In genomic region chr14:69055973-69056372, GRCh38 we compare ENCODE assay signal across 17 cellular contexts.
DNase-seq lines count a peak whose midpoint lies in the region; ATAC-seq lines count a peak whose summit lies in the region.
"Had no signal": no experiment of that assay in that cellular context is flagged by ENCODE, and none has a peak within 500 bp of the region (broad histone marks: within the 10 kb centered on the region; RNA-seq: fewer than 3 reads in every experiment).

No MANE protein-coding gene starts in this region.

- no peaks in the 10 kb centered on the region for H3K79me2 ChIP-seq in mesendoderm (ENCODE audit: control insufficient read depth, insufficient read depth, low read length)

- H3K79me1 ChIP-seq in mesendoderm (ENCODE audit: low read length) = no peaks in the 10 kb centered on the region

- H2BK15ac ChIP-seq in mesendoderm (replicated peaks; ENCODE audit: low read depth) = no peak overlapping the region

- peaks cover 3% of the 10 kb centered on the region for H3K36me3 ChIP-seq in mesendoderm (ENCODE audit: control insufficient read depth, insufficient read depth, low read length)

- H3K27ac ChIP-seq in mesendoderm (ENCODE audit: low read depth, low read length) = no peak overlapping the region
- H3K27ac ChIP-seq: colonic mucosa, HL-60 had no signal

- H4K8ac ChIP-seq in mesendoderm (ENCODE audit: low read depth, low read length) = no peak overlapping the region

- H2AK5ac ChIP-seq in mesendoderm (ENCODE audit: low read length) = no peak overlapping the region

- H3K4me1 ChIP-seq in mesendoderm (ENCODE audit: control insufficient read depth, low read depth, low read length) = peaks cover 9% of the 10 kb centered on the region
- H3K4me1 ChIP-seq: colonic mucosa had no signal

- intact Hi-C loops in left ventricle myocardium superior (cut with micrococcal nuclease) = no loop called here

- H4K5ac ChIP-seq in mesendoderm (ENCODE audit: low read length) = no peak overlapping the region

- no peaks in the 10 kb centered on the region for H3K27me3 ChIP-seq in mesendoderm (ENCODE audit: insufficient read depth, low read length, poor library complexity)
- H3K27me3 ChIP-seq: colonic mucosa had no signal

- H3K9me3 Mint-ChIP-seq in activated naive CD4-positive, alpha-beta T cell treated with anti-CD3 and anti-CD28 coated beads, Interleukin-2, amount 50 U/mL, for 24 hours = no peaks in the 10 kb centered on the region
- H3K9me3 Mint-ChIP-seq in activated T-helper 17 cell treated with anti-CD3 and anti-CD28 coated beads, Interleukin-2, amount 50 U/mL, for 72 hours = no peaks in the 10 kb centered on the region
- H3K9me3 Mint-ChIP-seq in stimulated activated effector memory CD8-positive, alpha-beta T cell treated with anti-CD3 and anti-CD28 coated beads, Interleukin-12 subunit alpha, Interleukin-12 subunit beta, amount 100 ng/mL, for 72 hours = no peaks in the 10 kb centered on the region
- H3K9me3 Mint-ChIP-seq: CD4-positive, alpha-beta memory T cell; IgD-negative memory B cell; naive thymus-derived CD4-positive, alpha-beta T cell; stimulated activated naive B cell treated with anti-CD40 and anti-IgM and Interleukin-4, amounts not matched to agents 10 μg/mL and 1 μg/mL and 100 μg/mL, for 72 hours had no signal

- H3K23ac ChIP-seq in mesendoderm (ENCODE audit: low read length) = no peak overlapping the region

- no peak overlapping the region for H3K4me3 ChIP-seq in mesendoderm (ENCODE audit: low read length)
- H3K4me3 ChIP-seq: colonic mucosa had no signal

- peaks cover 33% of the 10 kb centered on the region for H3K4me1 Mint-ChIP-seq in activated naive CD4-positive, alpha-beta T cell treated with anti-CD3 and anti-CD28 coated beads, Interleukin-2, amount 50 U/mL, for 24 hours
- H3K4me1 Mint-ChIP-seq in activated T-helper 17 cell treated with anti-CD3 and anti-CD28 coated beads, Interleukin-2, amount 50 U/mL, for 72 hours = peaks cover 5% of the 10 kb centered on the region
- peaks cover 44% of the 10 kb centered on the region for H3K4me1 Mint-ChIP-seq in stimulated activated effector memory CD8-positive, alpha-beta T cell treated with anti-CD3 and anti-CD28 coated beads, Interleukin-12 subunit alpha, Interleukin-12 subunit beta, amount 100 ng/mL, for 72 hours

- peak overlapping the region; percentile 13 for H3K27ac Mint-ChIP-seq in activated naive CD4-positive, alpha-beta T cell treated with anti-CD3 and anti-CD28 coated beads, Interleukin-2, amount 50 U/mL, for 24 hours
- peak overlapping the region; percentile 13 for H3K27ac Mint-ChIP-seq in activated T-helper 17 cell treated with anti-CD3 and anti-CD28 coated beads, Interleukin-2, amount 50 U/mL, for 72 hours
- peak overlapping the region; percentile 83 for H3K27ac Mint-ChIP-seq in stimulated activated effector memory CD8-positive, alpha-beta T cell treated with anti-CD3 and anti-CD28 coated beads, Interleukin-12 subunit alpha, Interleukin-12 subunit beta, amount 100 ng/mL, for 72 hours
- H3K27ac Mint-ChIP-seq: IgD-negative memory B cell; stimulated activated naive B cell treated with anti-CD40 and anti-IgM and Interleukin-4, amounts not matched to agents 10 μg/mL and 1 μg/mL and 100 μg/mL, for 72 hours had no signal

- H3K56ac ChIP-seq in mesendoderm (ENCODE audit: low read length) = no peak overlapping the region

- H3K27me3 Mint-ChIP-seq in activated naive CD4-positive, alpha-beta T cell treated with anti-CD3 and anti-CD28 coated beads, Interleukin-2, amount 50 U/mL, for 24 hours = no peaks in the 10 kb centered on the region
- H3K27me3 Mint-ChIP-seq in activated T-helper 17 cell treated with anti-CD3 and anti-CD28 coated beads, Interleukin-2, amount 50 U/mL, for 72 hours = no peaks in the 10 kb centered on the region
- H3K27me3 Mint-ChIP-seq: CD4-positive, alpha-beta memory T cell; IgD-negative memory B cell; naive thymus-derived CD4-positive, alpha-beta T cell; stimulated activated naive B cell treated with anti-CD40 and anti-IgM and Interleukin-4, amounts not matched to agents 10 μg/mL and 1 μg/mL and 100 μg/mL, for 72 hours had no signal

- no peak for ATAC-seq in activated T-helper 17 cell treated with anti-CD3 and anti-CD28 coated beads, Interleukin-2, amount 50 U/mL, for 72 hours (replicated peaks)
- peak; percentile 67 for ATAC-seq in left ventricle myocardium superior
- no peak for ATAC-seq in stimulated activated effector memory CD8-positive, alpha-beta T cell treated with anti-CD3 and anti-CD28 coated beads, Interleukin-12 subunit alpha, Interleukin-12 subunit beta, amount 100 ng/mL, for 72 hours
- ATAC-seq: stimulated activated naive B cell treated with anti-CD40 and anti-IgM and Interleukin-4, amounts not matched to agents 10 μg/mL and 1 μg/mL and 100 μg/mL, for 72 hours had no signal

- no peak overlapping the region for H3K9ac ChIP-seq in mesendoderm (ENCODE audit: low read length)

- H3K36me3 Mint-ChIP-seq in activated naive CD4-positive, alpha-beta T cell treated with anti-CD3 and anti-CD28 coated beads, Interleukin-2, amount 50 U/mL, for 24 hours = peaks cover 9% of the 10 kb centered on the region
- H3K36me3 Mint-ChIP-seq in activated T-helper 17 cell treated with anti-CD3 and anti-CD28 coated beads, Interleukin-2, amount 50 U/mL, for 72 hours (ENCODE audit: low read depth) = peaks cover 87% of the 10 kb centered on the region
- peaks cover 86% of the 10 kb centered on the region for H3K36me3 Mint-ChIP-seq in stimulated activated effector memory CD8-positive, alpha-beta T cell treated with anti-CD3 and anti-CD28 coated beads, Interleukin-12 subunit alpha, Interleukin-12 subunit beta, amount 100 ng/mL, for 72 hours

- no peak for DNase-seq in activated naive CD4-positive, alpha-beta T cell treated with Interleukin-2 at 50 U/mL for 16 hours
- DNase-seq in left ventricle myocardium superior (no peak), NCI-H2081 (lab: John Stamatoyannopoulos, UW) (no peak), NCI-H1436 (lab: John Stamatoyannopoulos, UW) (no peak), mesendoderm (no peak)
- no peak for DNase-seq in stimulated activated effector memory CD8-positive, alpha-beta T cell treated with anti-CD3 and anti-CD28 coated beads, Interleukin-12 subunit alpha, Interleukin-12 subunit beta, amount 100 ng/mL, for 72 hours (ENCODE audit: low spot score in 2 of 2)
- DNase-seq: activated effector memory CD4-positive, alpha-beta T cell treated with anti-CD3 and anti-CD28 coated beads, Interleukin-2, amount 50 U/mL, for 16 hours; colonic mucosa; NCI-H510A; stimulated activated CD4-positive, alpha-beta T cell treated with anti-CD3 and anti-CD28 coated beads, Interleukin-15, amount 100 ng/mL, for 24 hours; stimulated activated naive B cell treated with anti-CD40 and anti-IgM and Interleukin-4, amounts not matched to agents 10 μg/mL and 1 μg/mL and 100 μg/mL, for 72 hours had no signal

- H3K4me3 Mint-ChIP-seq in activated naive CD4-positive, alpha-beta T cell treated with anti-CD3 and anti-CD28 coated beads, Interleukin-2, amount 50 U/mL, for 24 hours = no peak overlapping the region
- no peak overlapping the region for H3K4me3 Mint-ChIP-seq in activated T-helper 17 cell treated with anti-CD3 and anti-CD28 coated beads, Interleukin-2, amount 50 U/mL, for 72 hours
- no peak overlapping the region for H3K4me3 Mint-ChIP-seq in stimulated activated effector memory CD8-positive, alpha-beta T cell treated with anti-CD3 and anti-CD28 coated beads, Interleukin-12 subunit alpha, Interleukin-12 subunit beta, amount 100 ng/mL, for 72 hours
- H3K4me3 Mint-ChIP-seq: CD4-positive, alpha-beta memory T cell; IgD-negative memory B cell; naive thymus-derived CD4-positive, alpha-beta T cell; stimulated activated naive B cell treated with anti-CD40 and anti-IgM and Interleukin-4, amounts not matched to agents 10 μg/mL and 1 μg/mL and 100 μg/mL, for 72 hours had no signal

- no peak overlapping the region for H3K4ac ChIP-seq in mesendoderm (ENCODE audit: low read depth, low read length)

- H2BK5ac ChIP-seq in mesendoderm (ENCODE audit: low read length) = no peak overlapping the region

- H3K4me2 ChIP-seq in mesendoderm (ENCODE audit: low read length) = no peak overlapping the region

- no peak overlapping the region for H3K18ac ChIP-seq in mesendoderm (ENCODE audit: low read length)

- no peak overlapping the region for H2BK120ac ChIP-seq in mesendoderm (ENCODE audit: low read depth, low read length)

Comparison
In these comparisons a context has a peak if more than half of its experiments do, and no peak if none do; other contexts are left out.
1. H3K27ac Mint-ChIP-seq: peak in every context shown above with its lines; median percentile 83 in stimulated activated effector memory CD8-positive, alpha-beta T cell treated with anti-CD3 and anti-CD28 coated beads, Interleukin-12 subunit alpha, Interleukin-12 subunit beta, amount 100 ng/mL, for 72 hours; 13 in activated naive CD4-positive, alpha-beta T cell treated with anti-CD3 and anti-CD28 coated beads, Interleukin-2, amount 50 U/mL, for 24 hours; 13 in activated T-helper 17 cell treated with anti-CD3 and anti-CD28 coated beads, Interleukin-2, amount 50 U/mL, for 72 hours.